Comparison of ENCODE assay signal across 10 cellular contexts in the genomic region with DNA sequence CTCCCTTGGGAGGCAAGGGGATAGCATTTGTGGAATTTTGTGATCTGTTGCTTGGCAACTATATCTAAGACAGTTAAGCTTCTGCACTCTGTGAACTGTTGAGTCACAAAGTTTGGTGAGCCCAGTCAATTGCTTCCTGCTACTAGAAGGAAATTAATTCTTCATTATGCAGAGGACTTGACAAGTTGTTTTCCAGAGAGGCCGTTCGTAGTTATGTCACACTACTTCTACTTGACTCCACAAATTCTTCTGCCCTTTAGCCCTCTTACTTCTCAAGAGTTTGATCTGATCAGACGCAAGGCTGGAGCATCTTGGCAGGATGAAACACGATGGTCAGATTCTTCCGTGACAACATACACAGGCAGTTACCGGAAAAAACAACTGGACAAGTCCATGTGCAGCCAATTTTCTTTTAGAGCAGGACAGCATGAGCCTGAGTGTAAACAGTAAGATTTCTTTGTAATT. TPM values are rescaled to one million over a fixed set of nuclear protein-coding genes. Genes with fewer than 3 reads are reported as not detected.
DNase-seq lines count a peak whose midpoint lies in the region; ATAC-seq and TF ChIP-seq lines count a peak whose summit lies in the region.
"Had no signal": no experiment of that assay in that cellular context is flagged by ENCODE, and none has a peak within 500 bp of the region (broad histone marks: within the 10 kb centered on the region; RNA-seq: fewer than 3 reads in every experiment).

A gene (plus strand): TSS at position 156 of the 465 bp plus-strand sequence. CDS start 58 bp downstream, at position 214.

- no peak for TF ChIP-seq EP300 in esophagus muscularis mucosa (IDR thresholded peaks at IDR 0.05)

- intact Hi-C loops in Calu3 (cut with micrococcal nuclease; ENCODE audit: unreplicated experiment) (loop anchor here (5.0 kb wide), 3 partner anchors 52 to 127 kb away; no protein-coding TSS in a partner anchor), esophagus muscularis mucosa (cut with DNase I) (no loop called here)

- BruUV-seq in Calu3 (replicated peaks; lab: Mats Ljungman, UMichigan), result no TSS peak

- TF ChIP-seq CTCF in Calu3 (IDR thresholded peaks at IDR 0.05; ENCODE audit: unreplicated experiment) (no peak), esophagus muscularis mucosa (IDR thresholded peaks at IDR 0.05) (no peak)

- no peaks in the 10 kb centered on the region for H3K9me3 Mint-ChIP-seq in Calu3 (ENCODE audit: low read depth, unreplicated experiment)
- peaks cover 10% of the 10 kb centered on the region for H3K9me3 Mint-ChIP-seq in stimulated activated memory B cell treated with anti-CD40 and anti-IgM and Interleukin-4, amounts not matched to agents 10 μg/mL and 1 μg/mL and 100 μg/mL, for 72 hours
- H3K9me3 Mint-ChIP-seq: natural killer cell had no signal

- DNase-seq in Calu3, result peak; percentile 31
- DNase-seq in NCI-H345 treated with DMSO at 0.1 percent for 48 hours (lab: John Stamatoyannopoulos, UW; ENCODE audit: unreplicated experiment), result peak; percentile 32
- no peak for DNase-seq in esophagus muscularis mucosa (ENCODE audit: extremely low spot score)
- DNase-seq in NK-92 treated with Interleukin-12 subunit alpha and Interleukin-12 subunit beta, amount 100 ng/mL, for 24 hours (lab: John Stamatoyannopoulos, UW), result no peak
- DNase-seq in NCI-H1436 (lab: John Stamatoyannopoulos, UW), result no peak
- DNase-seq: activated T-cell treated with anti-CD3 and anti-CD28 coated beads, Interleukin-2, amount 50 U/mL, for 1 hour; natural killer cell had no signal

- H3K27me3 Mint-ChIP-seq in Calu3 (ENCODE audit: unreplicated experiment), result no peaks in the 10 kb centered on the region
- H3K27me3 Mint-ChIP-seq in stimulated activated memory B cell treated with anti-CD40 and anti-IgM and Interleukin-4, amounts not matched to agents 10 μg/mL and 1 μg/mL and 100 μg/mL, for 72 hours, result peaks cover 43% of the 10 kb centered on the region

- peak within 1 kb of the TSS; percentile 30 to 63 (median 46) for H3K27ac ChIP-seq in esophagus muscularis mucosa (replicated peaks in 1 of 4)

- H3K4me1 Mint-ChIP-seq in Calu3 (ENCODE audit: low read depth, unreplicated experiment), result peaks cover 28% of the 10 kb centered on the region
- no peaks in the 10 kb centered on the region for H3K4me1 Mint-ChIP-seq in stimulated activated memory B cell treated with anti-CD40 and anti-IgM and Interleukin-4, amounts not matched to agents 10 μg/mL and 1 μg/mL and 100 μg/mL, for 72 hours
- H3K4me1 Mint-ChIP-seq: natural killer cell had no signal

- H3K9me3 ChIP-seq in esophagus muscularis mucosa (peaks cover 0 to 14% (median 0%) of the 10 kb centered on the region in 4 donors), neuron (ENCODE audit: low read length) (no peaks in the 10 kb centered on the region)

- H3K36me3 ChIP-seq in esophagus muscularis mucosa (no peaks in the 10 kb centered on the region), neuron (ENCODE audit: insufficient read depth, low read length) (no peaks in the 10 kb centered on the region)

- H3K27ac Mint-ChIP-seq in Calu3 (ENCODE audit: unreplicated experiment), result peak within 1 kb of the TSS; percentile 91
- H3K27ac Mint-ChIP-seq in stimulated activated memory B cell treated with anti-CD40 and anti-IgM and Interleukin-4, amounts not matched to agents 10 μg/mL and 1 μg/mL and 100 μg/mL, for 72 hours, result no peak within 1 kb of the TSS
- H3K27ac Mint-ChIP-seq: natural killer cell had no signal

- no peak within 1 kb of the TSS for H3K4me3 ChIP-seq in esophagus muscularis mucosa
- peak within 1 kb of the TSS; percentile 26 for H3K4me3 ChIP-seq in neuron (ENCODE audit: low read length)

- peak within 1 kb of the TSS; percentile 50 for H3K4me3 Mint-ChIP-seq in Calu3 (ENCODE audit: low read depth, unreplicated experiment)
- no peak within 1 kb of the TSS for H3K4me3 Mint-ChIP-seq in stimulated activated memory B cell treated with anti-CD40 and anti-IgM and Interleukin-4, amounts not matched to agents 10 μg/mL and 1 μg/mL and 100 μg/mL, for 72 hours
- H3K4me3 Mint-ChIP-seq: natural killer cell had no signal

- TF ChIP-seq POLR2A in esophagus muscularis mucosa (IDR thresholded peaks at IDR 0.05; ENCODE audit: low read depth), result no peak

- H3K4me1 ChIP-seq in esophagus muscularis mucosa (peaks cover 7 to 19% (median 18%) of the 10 kb centered on the region in 4 donors), neuron (ENCODE audit: insufficient read depth, low read length) (peaks cover 27% of the 10 kb centered on the region)

- H3K36me3 Mint-ChIP-seq in Calu3 (ENCODE audit: insufficient read depth, unreplicated experiment), result no peaks in the 10 kb centered on the region
- no peaks in the 10 kb centered on the region for H3K36me3 Mint-ChIP-seq in stimulated activated memory B cell treated with anti-CD40 and anti-IgM and Interleukin-4, amounts not matched to agents 10 μg/mL and 1 μg/mL and 100 μg/mL, for 72 hours
- H3K36me3 Mint-ChIP-seq: natural killer cell had no signal

- H2AFZ ChIP-seq in neuron (ENCODE audit: low read depth, low read length), result peak within 1 kb of the TSS; percentile 4

- no peaks in the 10 kb centered on the region for H3K27me3 ChIP-seq in esophagus muscularis mucosa
- no peaks in the 10 kb centered on the region for H3K27me3 ChIP-seq in neuron (ENCODE audit: insufficient read depth, low read length)

- WGBS in esophagus muscularis mucosa, result 14% methylated on average over 6 of the region's 6 CpGs

- CTCF ChIA-PET in Calu3 (lab: Charles Lee), result interaction anchor here (1.4 kb wide), 1 partner anchor 17 kb away, joined by 3 read pairs; no protein-coding TSS in a partner anchor

- no peak for ATAC-seq in GM21423 (IDR thresholded peaks at IDR 0.05; ENCODE audit: unreplicated experiment)
- no peak for ATAC-seq in stimulated activated memory B cell treated with anti-CD40 and anti-IgM and Interleukin-4, amounts not matched to agents 10 μg/mL and 1 μg/mL and 100 μg/mL, for 72 hours
- ATAC-seq: natural killer cell had no signal

RNA-seq across cellular contexts. Expression of the gene that starts here (rescaled TPM):
- total RNA-seq in Calu3 (2022) (not detected in 2 replicates), esophagus muscularis mucosa (not detected)
- total RNA-seq: natural killer cell had no signal

Comparison
In these comparisons a context has a peak if more than half of its experiments do, and no peak if none do; other contexts are left out.
1. Peak in DNase-seq in Calu3; RNA of the gene not detected or under 1 TPM.